1 cellular context compared by ENCODE assay signal in genomic region chr1:214341459-214341858, GRCh38.
TF ChIP-seq lines count a peak whose summit lies in the region.

No MANE protein-coding gene starts in this region.

TF ChIP-seq in H1, 55 proteins besides CTCF, POLR2A, EP300 and RAD21:
- TF ChIP-seq EZH2 (IDR thresholded peaks at IDR 0.05; ENCODE audit: low read depth, low read length, severe bottlenecking) (no peak), CEBPB (IDR thresholded peaks at IDR 0.05; ENCODE audit: low read depth, low read length) (no peak), YY1 (IDR thresholded peaks at IDR 0.05; ENCODE audit: low read depth, low read length) (no peak), TAF7 (optimal IDR thresholded peaks at IDR 0.05; ENCODE audit: borderline replicate concordance, low read depth, low read length) (no peak), POU5F1 (IDR thresholded peaks at IDR 0.05; ENCODE audit: low read depth, low read length) (no peak), TBP (IDR thresholded peaks at IDR 0.05; ENCODE audit: low read depth, low read length) (no peak), SAP30 (IDR thresholded peaks at IDR 0.05; ENCODE audit: insufficient read depth, insufficient replicate concordance, low read length) (no peak)
TF ChIP-seq in H1: peak in this region for 0.
